ENCODE assay signal across 8 cellular contexts in the genomic region with DNA sequence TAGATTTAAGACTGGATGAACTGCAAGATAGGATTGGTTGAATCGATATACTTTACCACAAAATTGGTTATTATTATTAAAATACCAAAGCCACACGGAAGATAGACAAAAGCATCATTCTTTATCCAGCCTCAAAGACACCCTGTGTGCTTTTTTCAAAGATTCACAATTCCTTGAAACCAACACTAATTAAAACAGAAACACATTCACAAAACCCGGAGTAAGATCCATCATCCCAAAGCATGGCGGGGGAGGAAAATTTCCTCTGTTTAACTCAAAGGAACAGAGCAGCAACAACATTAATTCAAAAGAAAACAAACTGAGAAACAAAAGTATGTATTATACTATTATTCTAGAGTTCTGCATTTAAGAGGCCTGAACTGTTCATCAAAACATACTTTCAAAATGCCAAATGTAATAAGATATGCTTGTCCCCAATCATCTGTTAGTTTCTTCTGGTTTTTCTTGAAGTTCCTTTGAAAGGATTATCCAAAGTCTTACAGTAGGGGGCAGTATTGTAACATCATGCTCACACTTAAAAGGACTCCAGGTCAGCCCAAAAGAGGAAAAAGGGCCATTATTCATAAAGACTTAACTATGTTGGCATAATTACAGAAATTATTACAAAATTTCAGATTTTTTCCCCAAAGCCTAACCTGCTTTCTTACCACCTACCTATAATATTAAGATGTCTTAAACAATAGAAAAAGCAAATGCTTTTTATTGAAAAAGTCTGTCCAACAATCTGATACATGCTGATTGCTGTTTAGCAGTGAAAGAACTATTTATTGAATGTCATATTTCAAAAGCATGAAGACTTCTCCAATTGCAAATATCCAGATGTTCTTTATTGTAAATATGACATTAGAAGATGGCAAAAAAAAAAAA.
DNase-seq lines count a peak whose midpoint lies in the region; ATAC-seq, FAIRE-seq and TF ChIP-seq lines count a peak whose summit lies in the region.

No MANE protein-coding gene starts in this region.

- no peak overlapping the region for H3K4me3 ChIP-seq in endodermal cell (ENCODE audit: low read length)

- no peak for ATAC-seq in esophagus mucosa
- ATAC-seq in HG03565 (IDR thresholded peaks at IDR 0.05; ENCODE audit: unreplicated experiment): no peak

- no peaks in the 10 kb centered on the region for H3K4me1 ChIP-seq in endodermal cell (ENCODE audit: control insufficient read depth, insufficient read depth, low read length)

- DNase-seq in AG09319 (ENCODE audit: extremely low read depth, low read depth): peak; percentile 97
- DNase-seq in GM18507 (ENCODE audit: extremely low spot score, insufficient read length, low read depth): peak; percentile 5
- DNase-seq in OCI-M1 (lab: John Stamatoyannopoulos, UW): peak; percentile 85
- DNase-seq in endodermal cell: no peak
- no peak for DNase-seq in mesothelial cell of epicardium (ENCODE audit: low spot score in 2 of 2, unreplicated experiment in 2 of 2)

- FAIRE-seq in GM18507 (lab: Jason Lieb, UNC): peak; percentile 87

- no peaks in the 10 kb centered on the region for H3K36me3 ChIP-seq in endodermal cell (ENCODE audit: control insufficient read depth, insufficient read depth, low read length)

- 88 to 100% methylated on average over 1 to 4 of the region's 4 CpGs for WGBS in endodermal cell (ENCODE audit: insufficient coverage in 1 of 2, insufficient read length in 1 of 2), 2 experiments

- H3K27ac Mint-ChIP-seq in endodermal cell (no peak overlapping the region), mesothelial cell of epicardium (peak overlapping the region; percentile 79)

- no peak overlapping the region for H3K9ac ChIP-seq in endodermal cell (ENCODE audit: extremely low read depth, low read length, poor library complexity, severe bottlenecking)

- H3K9me3 Mint-ChIP-seq in endodermal cell (no peaks in the 10 kb centered on the region), mesothelial cell of epicardium (no peaks in the 10 kb centered on the region)

- H3K4me3 Mint-ChIP-seq in endodermal cell: no peak overlapping the region
- H3K4me3 Mint-ChIP-seq in mesothelial cell of epicardium: peak overlapping the region; percentile 29

- no peaks in the 10 kb centered on the region for H3K9me3 ChIP-seq in endodermal cell (ENCODE audit: control insufficient read depth, low read length)

- H3K27me3 ChIP-seq in endodermal cell (ENCODE audit: control insufficient read depth, insufficient read depth, low read length, poor library complexity, severe bottlenecking): no peaks in the 10 kb centered on the region

- H3K27ac ChIP-seq in endodermal cell (ENCODE audit: low read depth, low read length): no peak overlapping the region

- peak; percentile 54 for TF ChIP-seq CTCF in AG09319 (IDR thresholded peaks at IDR 0.05; ENCODE audit: low read depth, low read length)
- peak; percentile 68 for TF ChIP-seq CTCF in LNCAP (IDR thresholded peaks at IDR 0.05)
- TF ChIP-seq CTCF in endodermal cell (conservative IDR thresholded peaks at IDR 0.05): peak; percentile 88
- TF ChIP-seq CTCF in mesothelial cell of epicardium (IDR thresholded peaks at IDR 0.05; ENCODE audit: unreplicated experiment): peak; percentile 87

- no peaks in the 10 kb centered on the region for H3K36me3 Mint-ChIP-seq in endodermal cell (ENCODE audit: low read depth)
- H3K36me3 Mint-ChIP-seq in mesothelial cell of epicardium: no peaks in the 10 kb centered on the region

- H3K27me3 Mint-ChIP-seq in endodermal cell (ENCODE audit: insufficient read depth) (no peaks in the 10 kb centered on the region), mesothelial cell of epicardium (ENCODE audit: low read depth) (no peaks in the 10 kb centered on the region)

- no peaks in the 10 kb centered on the region for H3K4me1 Mint-ChIP-seq in endodermal cell
- H3K4me1 Mint-ChIP-seq in mesothelial cell of epicardium: peaks cover 53% of the 10 kb centered on the region

Comparison
In these comparisons a context has a peak if more than half of its experiments do, and no peak if none do; other contexts are left out.
1. DNase-seq: peak in AG09319 (single experiment), GM18507 (single experiment) and OCI-M1 (single experiment); none in endodermal cell (single experiment) and mesothelial cell of epicardium (0 of 2).
2. Peak in every context shown above with its lines, with median percentiles within 50 percentile points of each other: CTCF ChIP-seq.